7 cellular contexts compared by ENCODE assay signal in the genomic region with DNA sequence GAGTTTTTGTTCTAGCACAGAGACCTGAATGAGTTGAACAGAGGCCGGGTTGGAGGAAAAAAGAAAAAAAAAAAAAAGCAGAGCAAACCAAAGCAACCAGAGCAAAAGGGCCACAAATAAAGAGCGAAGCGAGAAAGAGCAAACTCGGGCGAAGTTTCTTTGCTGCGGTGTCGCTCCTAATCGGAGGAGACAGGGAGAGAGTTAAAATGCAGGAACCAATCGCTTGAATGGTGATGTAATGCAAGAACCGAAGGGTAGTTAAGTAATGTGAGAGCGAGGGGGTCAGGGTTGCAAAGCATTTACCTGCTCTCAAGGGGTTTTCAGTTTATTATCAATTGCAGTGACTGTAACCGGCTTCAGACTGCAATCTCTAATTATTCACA.
DNase-seq lines count a peak whose midpoint lies in the region; ATAC-seq and FAIRE-seq lines count a peak whose summit lies in the region.

No MANE protein-coding gene starts in this region.

- no peak for ATAC-seq in HG03378 (IDR thresholded peaks at IDR 0.05; ENCODE audit: unreplicated experiment)
- no peak for ATAC-seq in HG03354 (IDR thresholded peaks at IDR 0.05; ENCODE audit: poor library complexity, severe bottlenecking, unreplicated experiment)

- peak overlapping the region; percentile 56; the same call in 1 of the 2 replicates for H3K4me3 ChIP-seq in iPS-18c (ENCODE audit: insufficient read depth, low read depth, low read length)
- peak overlapping the region; percentile 57 to 77 for H3K4me3 ChIP-seq in stomach smooth muscle (ENCODE audit: low read length in 2 of 2)

- DNase-seq in HTR-8/SVneo (ENCODE audit: insufficient read length, low spot score) (peak; percentile 25), astrocyte of the hippocampus (ENCODE audit: low read depth, low spot score) (peak; percentile 85)
- no peak for DNase-seq in effector CD8-positive, alpha-beta T cell (lab: John Stamatoyannopoulos, UW)

- peak overlapping the region; percentile 87 for H3K27ac ChIP-seq in stomach smooth muscle (ENCODE audit: low read length)

- H3K27me3 ChIP-seq in stomach smooth muscle (ENCODE audit: control insufficient read depth in 1 of 2, insufficient read depth in 2 of 2, low read length in 2 of 2) = no peaks in the 10 kb centered on the region

- FAIRE-seq in HTR-8/SVneo (lab: Jason Lieb, UNC) = no peak

- H3K9ac ChIP-seq in stomach smooth muscle (ENCODE audit: low read length in 2 of 2) = peak overlapping the region; percentile 84 to 86

- H3K9me3 ChIP-seq in iPS-18c (ENCODE audit: control insufficient read depth, insufficient read depth, low read length) (peaks cover 2% of the 10 kb centered on the region), stomach smooth muscle (ENCODE audit: control insufficient read depth in 2 of 2, low read length in 2 of 2) (no peaks in the 10 kb centered on the region)

- H3K4me1 ChIP-seq in stomach smooth muscle (ENCODE audit: control insufficient read depth, insufficient read depth, low read length) = peaks cover 22% of the 10 kb centered on the region

- H3K36me3 ChIP-seq in stomach smooth muscle (ENCODE audit: control insufficient read depth in 2 of 2, insufficient read depth in 2 of 2, low read length in 2 of 2) = no peaks in the 10 kb centered on the region
